Comparison of ENCODE assay signal across 31 cellular contexts in the genomic region with DNA sequence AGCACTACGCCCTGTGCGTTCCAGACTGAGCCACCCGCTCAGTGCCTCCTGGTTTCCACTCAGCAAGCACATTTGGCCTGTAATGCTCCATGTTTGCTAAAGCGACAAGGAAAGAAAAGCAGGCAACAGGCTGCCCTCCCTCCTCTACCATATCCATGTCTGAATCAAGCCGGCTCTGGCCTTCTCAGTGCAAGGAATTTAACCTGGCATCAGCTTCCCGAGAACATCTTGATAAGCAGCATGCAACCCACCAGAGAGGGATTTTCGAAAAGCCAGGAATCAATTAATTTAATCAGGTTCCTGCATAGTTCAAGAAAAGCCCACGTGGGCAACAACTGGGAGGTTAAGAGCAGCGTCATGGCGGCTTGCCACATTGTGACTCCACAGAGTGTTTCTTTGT.
"Had no signal": no experiment of that assay in that cellular context is flagged by ENCODE, and none has a peak within 500 bp of the region (broad histone marks: within the 10 kb centered on the region; RNA-seq: fewer than 3 reads in every experiment).

No MANE protein-coding gene starts in this region.

- FAIRE-seq: TTC549 had no signal

- H3K4me3 ChIP-seq: adrenal gland, body of pancreas had no signal

- H3K27ac ChIP-seq: adrenal gland, body of pancreas, VCaP had no signal

- H3K36me3 ChIP-seq: adrenal gland had no signal

- H3K9me3 ChIP-seq: adrenal gland, body of pancreas had no signal

- DNase-seq: activated B cell treated with CpG ODN at 0.5 μM for 24 hours; activated CD4-positive, alpha-beta memory T cell treated with anti-CD3 and anti-CD28 coated beads for 36 hours; activated CD4-positive, alpha-beta T cell treated with anti-CD3 and anti-CD28 coated beads for 4 hours; activated CD4-positive, alpha-beta T cell treated with anti-CD3 and anti-CD28 coated beads, Interleukin-2, amount 10 ng/mL, durations not matched to agents 24 days and 14 days; activated CD4-positive, alpha-beta T cell treated with anti-CD3 and anti-CD28 coated beads, Interleukin-2, amount 50 U/mL, for 1 hour; activated CD4-positive, alpha-beta T cell treated with anti-CD3 and anti-CD28 coated beads, Interleukin-2, amount 50 U/mL, for 4 hours; activated CD4-positive, CD25-positive, alpha-beta regulatory T cell treated with anti-CD3 and anti-CD28 coated beads, Interleukin-2, amount 50 U/mL, for 72 hours; activated CD8-positive, alpha-beta memory T cell treated with anti-CD3 and anti-CD28 coated beads, Interleukin-2, amount 50 U/mL, for 4 hours; activated CD8-positive, alpha-beta T cell treated with anti-CD3 and anti-CD28 coated beads for 36 hours; activated effector memory CD4-positive, alpha-beta T cell treated with anti-CD3 and anti-CD28 coated beads, Interleukin-2, amount 50 U/mL, for 16 hours; activated gamma-delta T cell treated with Interleukin-2 at 50 U/mL for 16 hours; activated naive CD4-positive, alpha-beta T cell; activated naive CD4-positive, alpha-beta T cell treated with anti-CD3 and anti-CD28 coated beads for 36 hours; activated naive CD4-positive, alpha-beta T cell treated with anti-CD3 and anti-CD28 coated beads, Interleukin-2, amount 50 U/mL, for 16 hours; activated naive CD8-positive, alpha-beta T cell treated with anti-CD3 and anti-CD28 coated beads for 36 hours; activated T-cell treated with anti-CD3 and anti-CD28 coated beads for 4 hours; activated T-cell treated with anti-CD3 and anti-CD28 coated beads, Interleukin-2, amount 50 U/mL, for 1 hour; activated T-cell treated with anti-CD3 and anti-CD28 coated beads, Interleukin-2, amount 50 U/mL, for 4 hours; activated T-cell treated with anti-CD3 and anti-CD28 coated beads, Interleukin-2, amount 50 U/mL, for 72 hours; adrenal gland; amniotic stem cell; aorta; body of pancreas; central memory CD4-positive, alpha-beta T cell; T-helper 1 cell; T-helper 2 cell; T-helper 9 cell had no signal

- H3K4me1 ChIP-seq: adrenal gland, body of pancreas had no signal

- ATAC-seq: activated CD8-positive, alpha-beta T cell treated with anti-CD3 and anti-CD28 coated beads for 36 hours; activated naive CD4-positive, alpha-beta T cell treated with anti-CD3 and anti-CD28 coated beads, Interleukin-2, amount 50 U/mL, for 72 hours; activated T-cell treated with anti-CD3 and anti-CD28 coated beads, Interleukin-2, amount 50 U/mL, for 4 hours; activated T-cell treated with anti-CD3 and anti-CD28 coated beads, Interleukin-2, amount 50 U/mL, for 72 hours; activated T-helper 17 cell treated with anti-CD3 and anti-CD28 coated beads, Interleukin-2, amount 50 U/mL, for 72 hours; body of pancreas had no signal

- H3K27me3 ChIP-seq: body of pancreas had no signal
